14 cellular contexts compared by ENCODE assay signal in genomic region chr1:15196807-15197530, GRCh38. TPM values are rescaled to one million over a fixed set of nuclear protein-coding genes. Genes with fewer than 3 reads are reported as not detected.
A peak's percentile ranks its signal among the peaks of the same experiment; 100 is the strongest.
DNase-seq lines count a peak whose midpoint lies in the region; ATAC-seq and TF ChIP-seq lines count a peak whose summit lies in the region.
"Had no signal": no experiment of that assay in that cellular context is flagged by ENCODE, and none has a peak within 500 bp of the region (broad histone marks: within the 10 kb centered on the region; RNA-seq: fewer than 3 reads in every experiment).

No MANE protein-coding gene starts in this region.

- no peak overlapping the region for H3K9ac ChIP-seq in SK-N-SH

- H3K9me3 ChIP-seq in SK-N-SH (no peaks in the 10 kb centered on the region), upper lobe of right lung (no peaks in the 10 kb centered on the region)
- H3K9me3 ChIP-seq: tibial artery had no signal

- peak overlapping the region; percentile 2; the same call in 1 of the 2 replicates for H3K4me3 Mint-ChIP-seq in WTC11
- H3K4me3 Mint-ChIP-seq in activated naive CD8-positive, alpha-beta T cell treated with anti-CD3 and anti-CD28 coated beads, Interleukin-2, amount 50 U/mL, for 24 hours: no peak overlapping the region

- H3K27me3 ChIP-seq in SK-N-SH (ENCODE audit: insufficient read depth): no peaks in the 10 kb centered on the region
- no peaks in the 10 kb centered on the region for H3K27me3 ChIP-seq in upper lobe of right lung
- H3K27me3 ChIP-seq: tibial artery had no signal

- no peaks in the 10 kb centered on the region for H3K79me2 ChIP-seq in SK-N-SH (ENCODE audit: insufficient read depth)

- H3K4me3 ChIP-seq in SK-N-SH (ENCODE audit: low read depth in 2 of 2, low read length in 1 of 2) (no peak overlapping the region), upper lobe of right lung (no peak overlapping the region)
- H3K4me3 ChIP-seq: tibial artery had no signal

- H3K4me2 ChIP-seq in SK-N-SH: no peak overlapping the region

- DNase-seq in SK-N-SH (peak; percentile 41), WTC11 (ENCODE audit: low spot score) (peak; percentile 24), left colon (peak; percentile 71 to 85), upper lobe of right lung (no peak), activated gamma-delta T cell treated with Interleukin-2 at 50 U/mL for 16 hours (no peak), occipital lobe (lab: John Stamatoyannopoulos, UW) (no peak)
- DNase-seq in activated naive CD8-positive, alpha-beta T cell treated with anti-CD3 and anti-CD28 coated beads, Interleukin-2, amount 50 U/mL, for 24 hours: no peak
- DNase-seq: activated CD8-positive, alpha-beta memory T cell treated with anti-CD3 and anti-CD28 coated beads, Interleukin-2, amount 50 U/mL, for 48 hours; GOT3; MV-4-11; Right ventricle myocardium superior; tibial artery had no signal

- no peak for TF ChIP-seq RAD21 in SK-N-SH (IDR thresholded peaks at IDR 0.05; ENCODE audit: low read length)

- H3K27ac ChIP-seq in SK-N-SH (ENCODE audit: low read depth in 2 of 2, low read length in 1 of 2) (peak overlapping the region in 1 of 2 experiments; percentile 48; a peak in 1 of 4 replicates), upper lobe of right lung (no peak overlapping the region)

- CTCF ChIA-PET in SK-N-SH (lab: Yijun Ruan, JAX) (interaction anchor here (0.7 to 17.5 kb wide), 2 partner anchors 34 to 43 kb away, joined by 3 to 132 read pairs; partner anchors contain the start of gene TMEM51), WTC11 (lab: Charles Lee) (interaction anchor here (1.0 to 1.8 kb wide), 4 partner anchors 8 to 86 kb away, joined by 3 to 6 read pairs (median 4); partner anchors contain the start of gene TMEM51)

- H3K36me3 ChIP-seq in SK-N-SH (replicated peaks in 1 of 2; ENCODE audit: control insufficient read depth in 1 of 2, insufficient read depth in 2 of 2, low read length in 1 of 2) (no peaks in the 10 kb centered on the region), upper lobe of right lung (no peaks in the 10 kb centered on the region)
- H3K36me3 ChIP-seq: tibial artery had no signal

- POLR2A ChIA-PET in SK-N-SH (lab: Yijun Ruan, JAX) (no interaction called here), WTC11 (lab: Charles Lee) (interaction anchor here (1.0 kb wide), 1 partner anchor 9 kb away, joined by 4 read pairs; no protein-coding TSS in a partner anchor)

- H3K9me2 ChIP-seq in SK-N-SH: no peaks in the 10 kb centered on the region

- peaks cover 14 to 50% of the 10 kb centered on the region in 2 experiments for H3K4me1 ChIP-seq in SK-N-SH (ENCODE audit: control insufficient read depth in 1 of 2, insufficient read depth in 2 of 2, low read depth in 1 of 2, low read length in 1 of 2)
- H3K4me1 ChIP-seq in upper lobe of right lung: peaks cover 15% of the 10 kb centered on the region

- WGBS in SK-N-SH (ENCODE audit: low lambda C conversion rate): 83% methylated on average over 8 of the region's 8 CpGs

- no peaks in the 10 kb centered on the region; the same call in 1 of the 2 replicates for H4K20me1 ChIP-seq in SK-N-SH (ENCODE audit: insufficient read depth)

- intact Hi-C loops in left colon (cut with DNase I, micrococcal nuclease) (no loop called here), upper lobe of right lung (cut with DNase I) (no loop called here)

- peaks cover 49% of the 10 kb centered on the region for H3K4me1 Mint-ChIP-seq in WTC11
- H3K4me1 Mint-ChIP-seq in activated naive CD8-positive, alpha-beta T cell treated with anti-CD3 and anti-CD28 coated beads, Interleukin-2, amount 50 U/mL, for 24 hours: no peaks in the 10 kb centered on the region

- TF ChIP-seq EP300 in SK-N-SH (IDR thresholded peaks at IDR 0.05; ENCODE audit: borderline replicate concordance in 1 of 2, low read depth in 1 of 2, low read length in 1 of 2): no peak

- TF ChIP-seq CTCF in SK-N-SH (IDR thresholded peaks at IDR 0.05): no peak
- TF ChIP-seq CTCF in WTC11 (IDR thresholded peaks at IDR 0.05): no peak
- no peak for TF ChIP-seq CTCF in upper lobe of right lung (IDR thresholded peaks at IDR 0.05)

- no peaks in the 10 kb centered on the region for H3K36me3 Mint-ChIP-seq in WTC11
- no peaks in the 10 kb centered on the region for H3K36me3 Mint-ChIP-seq in activated naive CD8-positive, alpha-beta T cell treated with anti-CD3 and anti-CD28 coated beads, Interleukin-2, amount 50 U/mL, for 24 hours (ENCODE audit: low read depth)

- ATAC-seq in SK-N-SH treated with all-trans-retinoic acid at 6 μM for 48 hours: no peak
- peak; percentile 92 for ATAC-seq in WTC11
- ATAC-seq in left colon: peak; percentile 73
- ATAC-seq in upper lobe of right lung: peak; percentile 82
- ATAC-seq in activated naive CD8-positive, alpha-beta T cell treated with anti-CD3 and anti-CD28 coated beads, Interleukin-2, amount 50 U/mL, for 24 hours: no peak
- ATAC-seq: left lobe of liver had no signal

- H3F3A ChIP-seq in SK-N-SH (replicated peaks; ENCODE audit: insufficient read depth): peaks cover 5% of the 10 kb centered on the region

- H2AFZ ChIP-seq in SK-N-SH (ENCODE audit: low read depth): no peak overlapping the region

- H3K27ac Mint-ChIP-seq in WTC11: peak overlapping the region; percentile 91
- no peak overlapping the region for H3K27ac Mint-ChIP-seq in activated naive CD8-positive, alpha-beta T cell treated with anti-CD3 and anti-CD28 coated beads, Interleukin-2, amount 50 U/mL, for 24 hours

- no peaks in the 10 kb centered on the region for H3K9me3 Mint-ChIP-seq in WTC11
- H3K9me3 Mint-ChIP-seq in activated naive CD8-positive, alpha-beta T cell treated with anti-CD3 and anti-CD28 coated beads, Interleukin-2, amount 50 U/mL, for 24 hours: no peaks in the 10 kb centered on the region

- H3K27me3 Mint-ChIP-seq in WTC11 (ENCODE audit: low read depth): no peaks in the 10 kb centered on the region
- no peaks in the 10 kb centered on the region for H3K27me3 Mint-ChIP-seq in activated naive CD8-positive, alpha-beta T cell treated with anti-CD3 and anti-CD28 coated beads, Interleukin-2, amount 50 U/mL, for 24 hours

TF ChIP-seq in SK-N-SH, 30 proteins besides CTCF, POLR2A, EP300 and RAD21 (continues in another document):
- no peak for TF ChIP-seq MXI1 (IDR thresholded peaks at IDR 0.05; ENCODE audit: low read depth, low read length)
- TF ChIP-seq NFIC (IDR thresholded peaks at IDR 0.05; ENCODE audit: borderline replicate concordance): no peak

TF ChIP-seq in SK-N-SH treated with all-trans-retinoic acid at 6 μM for 48 hours, 23 proteins besides CTCF, POLR2A, EP300 and RAD21 (continues in another document):
- TF ChIP-seq, protein P1, sequence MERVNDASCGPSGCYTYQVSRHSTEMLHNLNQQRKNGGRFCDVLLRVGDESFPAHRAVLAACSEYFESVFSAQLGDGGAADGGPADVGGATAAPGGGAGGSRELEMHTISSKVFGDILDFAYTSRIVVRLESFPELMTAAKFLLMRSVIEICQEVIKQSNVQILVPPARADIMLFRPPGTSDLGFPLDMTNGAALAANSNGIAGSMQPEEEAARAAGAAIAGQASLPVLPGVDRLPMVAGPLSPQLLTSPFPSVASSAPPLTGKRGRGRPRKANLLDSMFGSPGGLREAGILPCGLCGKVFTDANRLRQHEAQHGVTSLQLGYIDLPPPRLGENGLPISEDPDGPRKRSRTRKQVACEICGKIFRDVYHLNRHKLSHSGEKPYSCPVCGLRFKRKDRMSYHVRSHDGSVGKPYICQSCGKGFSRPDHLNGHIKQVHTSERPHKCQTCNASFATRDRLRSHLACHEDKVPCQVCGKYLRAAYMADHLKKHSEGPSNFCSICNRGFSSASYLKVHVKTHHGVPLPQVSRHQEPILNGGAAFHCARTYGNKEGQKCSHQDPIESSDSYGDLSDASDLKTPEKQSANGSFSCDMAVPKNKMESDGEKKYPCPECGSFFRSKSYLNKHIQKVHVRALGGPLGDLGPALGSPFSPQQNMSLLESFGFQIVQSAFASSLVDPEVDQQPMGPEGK (CRISPR knock-in tag; IDR thresholded peaks at IDR 0.05; ENCODE audit: borderline replicate concordance): no peak

TF ChIP-seq in WTC11, 78 proteins besides CTCF, POLR2A, EP300 and RAD21 (continues in another document):
- TF ChIP-seq NFYB (CRISPR knock-in tag; conservative IDR thresholded peaks at IDR 0.05; ENCODE audit: low read depth): no peak; the same call in 1 of the 2 replicates
- TF ChIP-seq USF2 (CRISPR knock-in tag; IDR thresholded peaks at IDR 0.05): peak; percentile 86
- TF ChIP-seq ZNF138 (CRISPR knock-in tag; conservative IDR thresholded peaks at IDR 0.05): no peak
- TF ChIP-seq CREM (CRISPR knock-in tag; IDR thresholded peaks at IDR 0.05): no peak
- no peak for TF ChIP-seq TEAD1 (CRISPR knock-in tag; IDR thresholded peaks at IDR 0.05)
- TF ChIP-seq ZNF671 (CRISPR knock-in tag; IDR thresholded peaks at IDR 0.05): no peak
- no peak for TF ChIP-seq ZNF263 (CRISPR knock-in tag; IDR thresholded peaks at IDR 0.05; ENCODE audit: low read depth)
- 0 out of 2 replicates have a peak, but pooled peaks have one; percentile 28 for TF ChIP-seq FOXK1 (CRISPR knock-in tag; IDR thresholded peaks at IDR 0.05)

RNA-seq across cellular contexts. Expression of gene TMEM51, which starts 43.4 kb away (rescaled TPM):
- 20.5 and 25.6 TPM in 2 replicates for polyA plus RNA-seq in SK-N-SH (2012; rRNA removed)
- 18.6 and 23.4 TPM in 2 replicates for polyA plus RNA-seq in SK-N-SH (2012; cell fraction: cytosol; rRNA removed)
- polyA plus RNA-seq in SK-N-SH (2012; cell fraction: nucleus; rRNA removed): 18.5 and 19.6 TPM in 2 replicates
- total RNA-seq in WTC11 (2021) (9.2 to 10.4 TPM (median 9.4 TPM) in 3 replicates), left colon (10 to 100 TPM; 23.4 to 27.4 TPM), upper lobe of right lung (14.7 TPM), occipital lobe (1.4 TPM)

RNA-seq across cellular contexts. Expression of gene FHAD1, which starts 50.1 kb away (rescaled TPM):
- 0.48 and 0.55 TPM in 2 replicates for polyA plus RNA-seq in SK-N-SH (2012; rRNA removed)
- polyA plus RNA-seq in SK-N-SH (2012; cell fraction: cytosol; rRNA removed): 0.26 and 0.31 TPM in 2 replicates
- polyA plus RNA-seq in SK-N-SH (2012; cell fraction: nucleus; rRNA removed): 0.82 and 1.5 TPM in 2 replicates
- total RNA-seq in WTC11 (2021): 2.6 to 3.0 TPM (median 2.9 TPM) in 3 replicates
- total RNA-seq in left colon: 1 to 10 TPM; 1.2 to 1.3 TPM
- 2.4 TPM for total RNA-seq in upper lobe of right lung
- total RNA-seq in occipital lobe: 0.31 TPM
- total RNA-seq: left lobe of liver, Right ventricle myocardium superior had no signal

Comparison
In these comparisons a context has a peak if more than half of its experiments do, and no peak if none do; other contexts are left out.
1. DNase-seq: peak in SK-N-SH (single experiment), WTC11 (single experiment) and left colon (2 of 2); none in upper lobe of right lung (single experiment), activated gamma-delta T cell treated with Interleukin-2 at 50 U/mL for 16 hours (single experiment), activated naive CD8-positive, alpha-beta T cell treated with anti-CD3 and anti-CD28 coated beads, Interleukin-2, amount 50 U/mL, for 24 hours (single experiment) and occipital lobe (single experiment).
2. ATAC-seq: peak in WTC11 (single experiment), left colon (single experiment) and upper lobe of right lung (single experiment); none in SK-N-SH treated with all-trans-retinoic acid at 6 μM for 48 hours (single experiment) and activated naive CD8-positive, alpha-beta T cell treated with anti-CD3 and anti-CD28 coated beads, Interleukin-2, amount 50 U/mL, for 24 hours (single experiment).
3. Of the 6 proteins assayed by ChIP-seq in both WTC11 and SK-N-SH: peak only in WTC11: USF1 and USF2; only in SK-N-SH: none; in both: none; in neither: 4.